Comparison of ENCODE assay signal across 9 cellular contexts in the genomic region with DNA sequence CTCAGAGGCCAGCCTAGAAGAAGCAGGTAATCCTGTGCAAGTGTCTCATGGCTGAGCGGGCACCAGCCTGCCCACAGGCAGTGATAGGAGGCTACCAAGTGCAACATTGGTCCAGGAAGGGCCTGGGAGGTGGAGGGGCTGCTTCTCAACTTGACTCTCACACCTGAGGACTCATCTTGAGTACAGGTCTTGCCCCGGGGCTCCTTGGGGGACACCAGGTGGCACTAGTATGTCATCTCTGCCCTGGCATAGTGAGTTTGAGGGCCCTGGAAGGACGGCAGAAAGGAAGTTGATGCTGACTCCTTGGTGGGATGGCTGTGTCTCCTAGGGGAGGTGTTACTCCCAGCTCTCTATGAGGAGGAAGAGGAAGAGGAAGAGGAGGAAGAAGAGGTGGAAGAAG. TPM values are rescaled to one million over a fixed set of nuclear protein-coding genes. Genes with fewer than 3 reads are reported as not detected.
A peak's percentile ranks its signal among the peaks of the same experiment; 100 is the strongest.
DNase-seq lines count a peak whose midpoint lies in the region; ATAC-seq and TF ChIP-seq lines count a peak whose summit lies in the region.
"Had no signal": no experiment of that assay in that cellular context is flagged by ENCODE, and none has a peak within 500 bp of the region (broad histone marks: within the 10 kb centered on the region; RNA-seq: fewer than 3 reads in every experiment).

No MANE protein-coding gene starts in this region.

- H3K27ac Mint-ChIP-seq in endothelial cell (ENCODE audit: unreplicated experiment): peak overlapping the region; percentile 13
- H3K27ac Mint-ChIP-seq: natural killer cell treated with Interleukin-12 subunit alpha and Interleukin-12 subunit beta and Interleukin-15 and Interleukin-18, amount 100 ng/mL, for 72 hours had no signal

- peaks cover 19% of the 10 kb centered on the region for H3K36me3 Mint-ChIP-seq in endothelial cell (ENCODE audit: low read depth, unreplicated experiment)
- H3K36me3 Mint-ChIP-seq: natural killer cell treated with Interleukin-12 subunit alpha and Interleukin-12 subunit beta and Interleukin-15 and Interleukin-18, amount 100 ng/mL, for 72 hours had no signal

- H3K9me3 Mint-ChIP-seq in endothelial cell (ENCODE audit: unreplicated experiment): no peaks in the 10 kb centered on the region
- H3K9me3 Mint-ChIP-seq: natural killer cell treated with Interleukin-12 subunit alpha and Interleukin-12 subunit beta and Interleukin-15 and Interleukin-18, amount 100 ng/mL, for 72 hours had no signal

- TF ChIP-seq CTCF in NB4 (IDR thresholded peaks at IDR 0.05; ENCODE audit: low read depth, low read length) (peak; percentile 41), endothelial cell (IDR thresholded peaks at IDR 0.05; ENCODE audit: unreplicated experiment) (no peak)

- peaks cover 4% of the 10 kb centered on the region for H3K27me3 Mint-ChIP-seq in endothelial cell (ENCODE audit: unreplicated experiment)
- H3K27me3 Mint-ChIP-seq: natural killer cell treated with Interleukin-12 subunit alpha and Interleukin-12 subunit beta and Interleukin-15 and Interleukin-18, amount 100 ng/mL, for 72 hours had no signal

- peak; percentile 16 for DNase-seq in stimulated activated CD4-positive, alpha-beta T cell treated with anti-CD3 and anti-CD28 coated beads, Interleukin-1b, Interleukin-23, amount 100 ng/mL, for 48 hours
- no peak for DNase-seq in stimulated activated CD4-positive, alpha-beta T cell treated with anti-CD3 and anti-CD28 coated beads, Interleukin-4, amount 100 ng/mL, for 4 hours
- DNase-seq in NB4 (ENCODE audit: low read depth) (peak; percentile 57), endothelial cell (ENCODE audit: low spot score) (no peak), left lobe of liver (ENCODE audit: low spot score) (no peak), NCI-H1694 (lab: John Stamatoyannopoulos, UW) (no peak)
- DNase-seq in effector CD8-positive, alpha-beta T cell (lab: John Stamatoyannopoulos, UW): no peak

- peaks cover 15% of the 10 kb centered on the region for H3K4me1 Mint-ChIP-seq in endothelial cell (ENCODE audit: unreplicated experiment)

- ATAC-seq in left lobe of liver: no peak
- no peak for ATAC-seq in HG03457 (IDR thresholded peaks at IDR 0.05; ENCODE audit: unreplicated experiment)
- ATAC-seq: natural killer cell treated with Interleukin-12 subunit alpha and Interleukin-12 subunit beta and Interleukin-15 and Interleukin-18, amount 100 ng/mL, for 72 hours had no signal

- no peak overlapping the region for H3K4me3 ChIP-seq in NB4 (ENCODE audit: low read depth, low read length)

- H3K4me3 Mint-ChIP-seq in endothelial cell (ENCODE audit: unreplicated experiment): peak overlapping the region; percentile 82
- H3K4me3 Mint-ChIP-seq: natural killer cell treated with Interleukin-12 subunit alpha and Interleukin-12 subunit beta and Interleukin-15 and Interleukin-18, amount 100 ng/mL, for 72 hours had no signal

- no peak for TF ChIP-seq POLR2A in NB4 (IDR thresholded peaks at IDR 0.05; ENCODE audit: extremely low read depth, insufficient read length)

RNA-seq across cellular contexts. Expression of a gene that starts 2.3 kb away (rescaled TPM):
- total RNA-seq in endothelial cell (ENCODE audit: unreplicated experiment) (31.5 TPM), left lobe of liver (0.40 TPM)

RNA-seq across cellular contexts. Expression of a gene that starts 18.4 kb away (rescaled TPM):
- total RNA-seq in endothelial cell (ENCODE audit: unreplicated experiment) (not detected), left lobe of liver (not detected)
- total RNA-seq: natural killer cell treated with Interleukin-12 subunit alpha and Interleukin-12 subunit beta and Interleukin-15 and Interleukin-18, amount 100 ng/mL, for 72 hours had no signal

RNA-seq across cellular contexts. Expression of a gene that starts 36.2 kb away (rescaled TPM):
- total RNA-seq in endothelial cell (ENCODE audit: unreplicated experiment) (7.7 TPM), left lobe of liver (0.55 TPM)
- total RNA-seq: natural killer cell treated with Interleukin-12 subunit alpha and Interleukin-12 subunit beta and Interleukin-15 and Interleukin-18, amount 100 ng/mL, for 72 hours had no signal

RNA-seq across cellular contexts. Expression of a gene that starts 54.9 kb away (rescaled TPM):
- total RNA-seq in endothelial cell (ENCODE audit: unreplicated experiment) (197 TPM), left lobe of liver (27.5 TPM)

Comparison
In these comparisons a context has a peak if more than half of its experiments do, and no peak if none do; other contexts are left out.
1. DNase-seq: peak in stimulated activated CD4-positive, alpha-beta T cell treated with anti-CD3 and anti-CD28 coated beads, Interleukin-1b, Interleukin-23, amount 100 ng/mL, for 48 hours (single experiment) and NB4 (single experiment); none in stimulated activated CD4-positive, alpha-beta T cell treated with anti-CD3 and anti-CD28 coated beads, Interleukin-4, amount 100 ng/mL, for 4 hours (0 of 2), endothelial cell (single experiment), left lobe of liver (single experiment), NCI-H1694 (single experiment) and effector CD8-positive, alpha-beta T cell (single experiment).
2. RNA of a gene that starts 2.3 kb away (total RNA-seq): 31.5 TPM in endothelial cell (single experiment); 0.40 TPM in left lobe of liver (single experiment); every median in the first group is over 10 times any median in the second.